8 cellular contexts compared by ENCODE assay signal in genomic region chr5:132473019-132473531, GRCh38. TPM values are rescaled to one million over a fixed set of nuclear protein-coding genes. Genes with fewer than 3 reads are reported as not detected.
DNase-seq lines count a peak whose midpoint lies in the region; ATAC-seq and TF ChIP-seq lines count a peak whose summit lies in the region.

No MANE protein-coding gene starts in this region.

- peak; percentile 73 for DNase-seq in activated CD8-positive, alpha-beta memory T cell treated with anti-CD3 and anti-CD28 coated beads, Interleukin-2, amount 50 U/mL, for 1 hour (ENCODE audit: extremely low read depth)
- peak; percentile 6 to 54 for DNase-seq in trophoblast cell
- no peak for DNase-seq in occipital lobe (lab: John Stamatoyannopoulos, UW)
- no peak for DNase-seq in DMS79 treated with DMSO at 0.1 percent for 48 hours (lab: John Stamatoyannopoulos, UW)
- no peak for DNase-seq in HCEC 1CT
- DNase-seq in BE2C: no peak

- H3K4me3 ChIP-seq in trophoblast cell (ENCODE audit: low read depth, low read length) (no peak overlapping the region), BE2C (ENCODE audit: low read depth, low read length) (no peak overlapping the region)

- peak; percentile 65 for ATAC-seq in GM19324 (IDR thresholded peaks at IDR 0.05; ENCODE audit: low FRiP score, unreplicated experiment)
- ATAC-seq in HG03159 (IDR thresholded peaks at IDR 0.05; ENCODE audit: unreplicated experiment): peak; percentile 66

- H2AK5ac ChIP-seq in trophoblast cell (ENCODE audit: low read length): no peak overlapping the region

- no peaks in the 10 kb centered on the region for H3K79me1 ChIP-seq in trophoblast cell (ENCODE audit: low read length)

- no peak overlapping the region for H2BK12ac ChIP-seq in trophoblast cell (ENCODE audit: low read length)

- H3K9ac ChIP-seq in trophoblast cell (ENCODE audit: low read length): no peak overlapping the region

- no peaks in the 10 kb centered on the region for H3K36me3 ChIP-seq in trophoblast cell (ENCODE audit: control insufficient read depth in 1 of 2, insufficient read depth in 2 of 2, low read length in 2 of 2)
- H3K36me3 ChIP-seq in BE2C: no peaks in the 10 kb centered on the region

- H4K91ac ChIP-seq in trophoblast cell (ENCODE audit: low read depth, low read length): no peak overlapping the region

- H2AFZ ChIP-seq in trophoblast cell (ENCODE audit: insufficient read depth, low read length, poor library complexity): no peak overlapping the region

- H3K9me3 ChIP-seq in trophoblast cell (ENCODE audit: insufficient read depth, low read depth, low read length) (peaks cover 3% of the 10 kb centered on the region), BE2C (no peaks in the 10 kb centered on the region)

- H3K79me2 ChIP-seq in trophoblast cell (ENCODE audit: control insufficient read depth, insufficient read depth, low read length, poor library complexity): no peaks in the 10 kb centered on the region

- H3K4ac ChIP-seq in trophoblast cell (ENCODE audit: low read depth, low read length): no peak overlapping the region

- peaks cover 17 to 23% of the 10 kb centered on the region in 2 experiments for H3K4me1 ChIP-seq in trophoblast cell (ENCODE audit: control insufficient read depth in 1 of 2, insufficient read depth in 2 of 2, low read length in 2 of 2)
- H3K4me1 ChIP-seq in BE2C: peaks cover 8% of the 10 kb centered on the region

- no peak overlapping the region for H3K4me2 ChIP-seq in trophoblast cell (ENCODE audit: low read length)

- H3K23ac ChIP-seq in trophoblast cell (ENCODE audit: low read length): no peak overlapping the region

- H2BK5ac ChIP-seq in trophoblast cell (ENCODE audit: low read depth, low read length, poor library complexity): no peak overlapping the region

- H3K18ac ChIP-seq in trophoblast cell (ENCODE audit: low read length): no peak overlapping the region

- H3K27ac ChIP-seq in trophoblast cell (ENCODE audit: low read depth, low read length): no peak overlapping the region

- H4K12ac ChIP-seq in trophoblast cell (ENCODE audit: low read depth, low read length): no peak overlapping the region

- no peak overlapping the region for H2BK120ac ChIP-seq in trophoblast cell (ENCODE audit: insufficient read depth, low read length, poor library complexity)

- no peaks in the 10 kb centered on the region for H3K27me3 ChIP-seq in trophoblast cell (ENCODE audit: insufficient read depth, low read length)
- H3K27me3 ChIP-seq in BE2C: no peaks in the 10 kb centered on the region

- no peak for TF ChIP-seq CTCF in BE2C (IDR thresholded peaks at IDR 0.05; ENCODE audit: low read depth, low read length)

- no CpG with 5 or more reads among the region's 8 CpGs for WGBS in trophoblast cell (ENCODE audit: extremely low coverage, insufficient coverage, insufficient read length)

- H4K8ac ChIP-seq in trophoblast cell (ENCODE audit: low read depth, low read length): no peak overlapping the region

- H3K14ac ChIP-seq in trophoblast cell (ENCODE audit: low read length): no peak overlapping the region

RNA-seq across cellular contexts. Expression of gene IRF1, which starts 17.5 kb away (rescaled TPM):
- polyA plus RNA-seq in trophoblast cell (2013): 2.7 and 3.3 TPM in 2 replicates
- total RNA-seq in occipital lobe: 2.0 TPM
- polyA plus RNA-seq in BE2C (2012; ENCODE audit: insufficient read depth, insufficient read length, low read depth): 22.5 TPM

Comparison
In these comparisons a context has a peak if more than half of its experiments do, and no peak if none do; other contexts are left out.
1. DNase-seq: peak in activated CD8-positive, alpha-beta memory T cell treated with anti-CD3 and anti-CD28 coated beads, Interleukin-2, amount 50 U/mL, for 1 hour (single experiment) and trophoblast cell (2 of 2); none in occipital lobe (single experiment), DMS79 treated with DMSO at 0.1 percent for 48 hours (single experiment), HCEC 1CT (single experiment) and BE2C (single experiment).